ENCODE assay signal across 8 cellular contexts in the genomic region with DNA sequence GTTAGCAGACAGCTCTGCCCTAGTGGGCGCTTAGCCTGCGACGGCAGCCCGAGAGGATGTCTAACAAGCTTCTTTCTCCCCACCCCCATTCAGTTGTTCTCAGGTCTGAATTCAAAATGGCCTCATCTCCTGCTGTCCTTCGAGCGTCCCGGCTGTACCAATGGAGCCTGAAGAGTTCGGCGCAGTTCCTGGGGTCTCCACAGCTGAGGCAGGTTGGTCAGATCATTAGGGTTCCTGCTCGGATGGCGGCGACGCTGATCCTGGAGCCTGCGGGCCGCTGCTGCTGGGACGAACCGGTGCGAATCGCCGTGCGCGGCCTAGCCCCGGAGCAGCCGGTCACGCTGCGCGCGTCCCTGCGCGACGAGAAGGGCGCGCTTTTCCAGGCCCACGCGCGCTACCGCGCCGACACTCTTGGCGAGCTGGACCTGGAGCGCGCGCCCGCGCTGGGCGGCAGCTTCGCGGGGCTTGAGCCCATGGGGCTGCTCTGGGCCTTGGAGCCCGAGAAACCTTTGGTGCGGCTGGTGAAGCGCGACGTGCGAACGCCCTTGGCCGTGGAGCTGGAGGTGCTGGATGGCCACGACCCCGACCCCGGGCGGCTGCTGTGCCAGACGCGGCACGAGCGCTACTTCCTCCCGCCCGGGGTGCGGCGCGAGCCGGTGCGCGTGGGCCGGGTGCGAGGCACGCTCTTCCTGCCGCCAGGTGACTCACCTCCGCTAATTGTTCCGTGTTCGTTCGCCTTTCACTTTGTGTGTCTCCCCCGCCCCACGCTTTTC. TPM values are rescaled to one million over a fixed set of nuclear protein-coding genes. Genes with fewer than 3 reads are reported as not detected.
DNase-seq lines count a peak whose midpoint lies in the region; TF ChIP-seq lines count a peak whose summit lies in the region.
"Not testable (repeated sequence)": the region's sequence is repeated elsewhere in the genome, so short reads cannot be mapped to it uniquely, and the experiment has no call there.

ACOT2 (plus strand) TSS at position 29 of the 773 bp plus-strand sequence; CDS start at position 57, 28 bp downstream.

- peaks cover 11% of the 10 kb centered on the region for H3K36me3 Mint-ChIP-seq in activated naive CD8-positive, alpha-beta T cell

- H3K27me3 ChIP-seq in SU-DHL-6 (ENCODE audit: low read length); subcutaneous abdominal adipose tissue (ENCODE audit: control insufficient read depth in 5 of 5, insufficient read depth in 4 of 5, low read length in 5 of 5): not testable (repeated sequence)

- H3K9me2 ChIP-seq in SU-DHL-6 (replicated peaks; ENCODE audit: insufficient read depth, low read length) = not testable (repeated sequence)

- H3K4me1 ChIP-seq in ES-I3 (ENCODE audit: insufficient read depth, low read length); HEK293 (ENCODE audit: control insufficient read depth, insufficient read depth, low read length): not testable (repeated sequence)
- peaks cover 2 to 47% (median 35%) of the 10 kb centered on the region in 5 donors for H3K4me1 ChIP-seq in subcutaneous abdominal adipose tissue (ENCODE audit: control insufficient read depth in 5 of 5, insufficient read depth in 5 of 5, low read length in 5 of 5)

- H3K4me2 ChIP-seq in SU-DHL-6 (ENCODE audit: low read depth, low read length, poor library complexity, severe bottlenecking) = peak within 1 kb of the TSS; percentile 58

- CTCF ChIA-PET in HEK293 (lab: Yijun Ruan, JAX) = interaction anchor here (0.6 to 2.5 kb wide), 9 partner anchors 27 to 213 kb away, joined by 3 to 11 read pairs (median 3); a partner anchor contains a TSS

- H4K20me1 ChIP-seq in SU-DHL-6 (ENCODE audit: low read depth, low read length) = not testable (repeated sequence)

- peak within 1 kb of the TSS; percentile 73 for H3K27ac ChIP-seq in HEK293 (ENCODE audit: extremely low read depth, low read depth, low read length)
- not testable (repeated sequence) for H3K27ac ChIP-seq in SU-DHL-6 (ENCODE audit: low read depth, low read length)
- H3K27ac ChIP-seq in subcutaneous abdominal adipose tissue (ENCODE audit: low read depth, low read length) = peak within 1 kb of the TSS; percentile 95

- H2AFZ ChIP-seq in SU-DHL-6 (ENCODE audit: low read depth, low read length, severe bottlenecking) = peak within 1 kb of the TSS; percentile 80

- POLR2A ChIA-PET in HEK293 (lab: Yijun Ruan, JAX) = interaction anchor here (0.6 to 1.6 kb wide), 7 partner anchors 20 to 1500 kb away, joined by 3 to 8 read pairs (median 4); partner anchors contain the start of genes ACOT6 and ZC2HC1C

- peak; percentile 84 for DNase-seq in NCI-H1105 (lab: John Stamatoyannopoulos, UW)
- DNase-seq in glomerular endothelial cell (ENCODE audit: extremely low read depth, low read depth, low spot score) = peak; percentile 52
- DNase-seq in nucleus accumbens (lab: John Stamatoyannopoulos, UW) = peak in 45 of 56 donors; percentile 10 to 84 (median 47)

- H3K4me3 Mint-ChIP-seq in activated naive CD8-positive, alpha-beta T cell = peak within 1 kb of the TSS; percentile 88

- not testable (repeated sequence) for H3K9me3 ChIP-seq in ES-I3 (ENCODE audit: control insufficient read depth, insufficient read depth, low read length); HEK293 (ENCODE audit: control insufficient read depth, insufficient read depth, low read depth, low read length); SU-DHL-6 (ENCODE audit: insufficient read depth, low read length); subcutaneous abdominal adipose tissue (ENCODE audit: control insufficient read depth in 5 of 5, low read length in 5 of 5)

- H3K4me1 Mint-ChIP-seq in activated naive CD8-positive, alpha-beta T cell (ENCODE audit: low read depth) = peaks cover 44% of the 10 kb centered on the region

- H3K9ac ChIP-seq in ES-I3 (ENCODE audit: low read depth, low read length) (peak within 1 kb of the TSS; percentile 38), SU-DHL-6 (ENCODE audit: low read length) (peak within 1 kb of the TSS; percentile 36; the same call in 1 of the 2 replicates), subcutaneous abdominal adipose tissue (ENCODE audit: low read length in 5 of 5) (peak within 1 kb of the TSS; percentile 59 to 84 (median 71))

- H3K9me3 Mint-ChIP-seq in activated naive CD8-positive, alpha-beta T cell (ENCODE audit: low read depth) = not testable (repeated sequence)

- not testable (repeated sequence) for H3F3A ChIP-seq in SU-DHL-6 (ENCODE audit: insufficient read depth)

- 0 out of 2 replicates have a peak, but pooled peaks have one; percentile 33 for TF ChIP-seq CTCF in HEK293 (tag by site-specific recombination; IDR thresholded peaks at IDR 0.05)
- not testable (repeated sequence) for TF ChIP-seq CTCF in SU-DHL-6 (IDR thresholded peaks at IDR 0.05; ENCODE audit: insufficient read depth, low read length, poor library complexity, severe bottlenecking)

- H3K4me3 ChIP-seq in HEK293 (ENCODE audit: low read depth, low read length) = peak within 1 kb of the TSS; percentile 46
- H3K4me3 ChIP-seq in SU-DHL-6 (ENCODE audit: insufficient read depth, low read length, poor library complexity, severe bottlenecking) = peak within 1 kb of the TSS; percentile 33
- peak within 1 kb of the TSS; percentile 50 to 91 (median 82) for H3K4me3 ChIP-seq in subcutaneous abdominal adipose tissue (ENCODE audit: low read depth in 1 of 5, low read length in 5 of 5)

- H3K27me3 Mint-ChIP-seq in activated naive CD8-positive, alpha-beta T cell = not testable (repeated sequence)

- peak within 1 kb of the TSS; percentile 98 for H3K27ac Mint-ChIP-seq in activated naive CD8-positive, alpha-beta T cell

- not testable (repeated sequence) for H3K36me3 ChIP-seq in ES-I3 (ENCODE audit: insufficient read depth, low read length); SU-DHL-6 (ENCODE audit: low read length); subcutaneous abdominal adipose tissue (ENCODE audit: control insufficient read depth in 5 of 5, insufficient read depth in 5 of 5, low read length in 5 of 5)
- peaks cover 0 to 15% of the 10 kb centered on the region in 2 experiments; a peak in 2 of 3 replicates for H3K36me3 ChIP-seq in HEK293 (ENCODE audit: control insufficient read depth in 2 of 2, insufficient read depth in 1 of 2, low read length in 2 of 2)

- H3K79me2 ChIP-seq in SU-DHL-6 (ENCODE audit: insufficient read depth, low read length) = not testable (repeated sequence)

TF ChIP-seq in HEK293, 187 proteins besides CTCF, POLR2A, EP300 and RAD21 (continues in another document):
- TF ChIP-seq ZNF24 (tag by site-specific recombination; IDR thresholded peaks at IDR 0.05) (peak; percentile 41; the same call in 1 of the 2 replicates), SP7 (tag by site-specific recombination; IDR thresholded peaks at IDR 0.05) (peak; percentile 87), ZIC2 (tag by site-specific recombination; IDR thresholded peaks at IDR 0.05) (peak; percentile 61), ZEB2 (tag by site-specific recombination; IDR thresholded peaks at IDR 0.05) (peak; percentile 51; the same call in 1 of the 2 replicates), ZBTB8A (tag by site-specific recombination; IDR thresholded peaks at IDR 0.05) (peak; percentile 76; the same call in 1 of the 2 replicates), ZXDB (tag by site-specific recombination; IDR thresholded peaks at IDR 0.05) (peak; percentile 52), ZBTB17 (tag by site-specific recombination; IDR thresholded peaks at IDR 0.05) (peak; percentile 77), KLF1 (tag by site-specific recombination; IDR thresholded peaks at IDR 0.05) (0 out of 2 replicates have a peak, but pooled peaks have one; percentile 37), ZNF843 (tag by site-specific recombination; IDR thresholded peaks at IDR 0.05) (peak; percentile 49; the same call in 1 of the 2 replicates), PRDM10 (tag by site-specific recombination; IDR thresholded peaks at IDR 0.05) (peak; percentile 88), ZNF501 (tag by site-specific recombination; IDR thresholded peaks at IDR 0.05) (peak; percentile 54; the same call in 1 of the 2 replicates), GLIS1 (tag by site-specific recombination; IDR thresholded peaks at IDR 0.05) (peak; percentile 80; the same call in 1 of the 2 replicates), ZFHX2 (tag by site-specific recombination; conservative IDR thresholded peaks at IDR 0.05) (peak; percentile 98), ZNF660 (tag by site-specific recombination; IDR thresholded peaks at IDR 0.05) (0 out of 2 replicates have a peak, but pooled peaks have one; percentile 30), PRDM1 (tag by site-specific recombination; IDR thresholded peaks at IDR 0.05) (peak; percentile 80)

RNA-seq across cellular contexts. Expression of gene ACOT2, which starts in this region (rescaled TPM):
- 18.6 and 24.7 TPM in 2 replicates for total RNA-seq in glomerular endothelial cell
